8 cellular contexts compared by ENCODE assay signal in genomic region chr16:56682703-56683397, GRCh38. TPM values are rescaled to one million over a fixed set of nuclear protein-coding genes. Genes with fewer than 3 reads are reported as not detected.
DNase-seq lines count a peak whose midpoint lies in the region; ATAC-seq and TF ChIP-seq lines count a peak whose summit lies in the region.

No MANE protein-coding gene starts in this region.

- H3K27me3 Mint-ChIP-seq in progenitor cell of endocrine pancreas = peaks cover 79% of the 10 kb centered on the region

- H3K27ac ChIP-seq in cardiac muscle cell (no peak overlapping the region), SJSA1 (no peak overlapping the region; the same call in 1 of the 2 replicates), esophagus (ENCODE audit: low read depth in 2 of 2, low read length in 1 of 2) (peak overlapping the region; percentile 62 to 71)

- peaks cover 6% of the 10 kb centered on the region for H3K9me3 Mint-ChIP-seq in progenitor cell of endocrine pancreas (ENCODE audit: low read depth)

- H3K4me1 Mint-ChIP-seq in progenitor cell of endocrine pancreas (ENCODE audit: low read depth) = no peaks in the 10 kb centered on the region

- WGBS in esophagus, 2 donors = 21 to 24% methylated on average over 8 of the region's 8 CpGs

- peaks cover 3% of the 10 kb centered on the region for H3K36me3 Mint-ChIP-seq in progenitor cell of endocrine pancreas (ENCODE audit: insufficient read depth)

- peak overlapping the region; percentile 71 for H3K4me3 Mint-ChIP-seq in progenitor cell of endocrine pancreas (ENCODE audit: low read depth)

- TF ChIP-seq CTCF in cardiac muscle cell (IDR thresholded peaks at IDR 0.05; ENCODE audit: low read depth, low read length) = no peak
- TF ChIP-seq CTCF in progenitor cell of endocrine pancreas (IDR thresholded peaks at IDR 0.05; ENCODE audit: unreplicated experiment) = no peak

- peaks cover 3% of the 10 kb centered on the region for H3K4me1 ChIP-seq in cardiac muscle cell (ENCODE audit: low read depth)
- peaks cover 12% of the 10 kb centered on the region for H3K4me1 ChIP-seq in SJSA1 (replicated peaks)
- H3K4me1 ChIP-seq in esophagus (ENCODE audit: control insufficient read depth in 2 of 2, insufficient read depth in 2 of 2, low read length in 1 of 2) = peaks cover 5% of the 10 kb centered on the region in 2 donors

- ATAC-seq in HG03095 (IDR thresholded peaks at IDR 0.05; ENCODE audit: unreplicated experiment) = no peak

- H3K9me3 ChIP-seq in cardiac muscle cell (ENCODE audit: low read depth) (no peaks in the 10 kb centered on the region), SJSA1 (replicated peaks) (0 out of 2 replicates have a peak, but pooled peaks cover 4% of the 10 kb centered on the region), esophagus (ENCODE audit: control insufficient read depth in 2 of 2, insufficient read depth in 1 of 2, low read depth in 1 of 2, low read length in 1 of 2) (no peaks in the 10 kb centered on the region)

- H3K4me3 ChIP-seq in cardiac muscle cell (peak overlapping the region; percentile 27), SJSA1 (peak overlapping the region; percentile 41), esophagus (ENCODE audit: low read depth in 1 of 2, low read length in 2 of 2) (peak overlapping the region; percentile 68 to 70)

- intact Hi-C loops in cardiac septum (cut with DNase I) = loop anchor here (2.0 kb wide), 1 partner anchor 74 kb away; the partner anchor contains the start of gene MT2A

- no peak for TF ChIP-seq POLR2A in erythroblast (IDR thresholded peaks at IDR 0.05; ENCODE audit: low read length)

- no peaks in the 10 kb centered on the region for H3K36me3 ChIP-seq in cardiac muscle cell
- no peaks in the 10 kb centered on the region for H3K36me3 ChIP-seq in SJSA1
- H3K36me3 ChIP-seq in esophagus (ENCODE audit: control insufficient read depth in 2 of 2, insufficient read depth in 2 of 2, low read length in 1 of 2) = no peaks in the 10 kb centered on the region

- DNase-seq in cardiac muscle cell (ENCODE audit: low read depth in 1 of 2, low spot score in 1 of 2) (no peak), cardiac septum (ENCODE audit: low spot score) (no peak), SJSA1 (ENCODE audit: low read depth in 1 of 2, low spot score in 2 of 2) (no peak), progenitor cell of endocrine pancreas (ENCODE audit: low spot score, unreplicated experiment) (no peak), erythroblast (lab: John Stamatoyannopoulos, UW) (no peak), GOT3 (lab: John Stamatoyannopoulos, UW) (no peak)

- no peak overlapping the region for H3K27ac Mint-ChIP-seq in progenitor cell of endocrine pancreas

- H3K27me3 ChIP-seq in cardiac muscle cell = peaks cover 45% of the 10 kb centered on the region
- H3K27me3 ChIP-seq in SJSA1 (replicated peaks) = no peaks in the 10 kb centered on the region
- no peaks in the 10 kb centered on the region for H3K27me3 ChIP-seq in esophagus (ENCODE audit: control insufficient read depth in 1 of 2, insufficient read depth in 2 of 2, low read length in 2 of 2)

RNA-seq across cellular contexts. Expression of gene MT1X, which starts 0.6 kb away (rescaled TPM):
- total RNA-seq in cardiac muscle cell (5.7 and 13.3 TPM in 2 replicates), cardiac septum (24.6 TPM), progenitor cell of endocrine pancreas (6.8 and 6.9 TPM in 2 replicates)
- polyA plus RNA-seq in cardiac muscle cell (9.3 and 11.1 TPM in 2 replicates), esophagus (1,000 to 10,000 TPM; 1,462 to 1,505 TPM)
- 42.4 and 49.3 TPM in 2 replicates for total RNA-seq in SJSA1 (2014; rRNA removed; shearing (Covaris generic))

RNA-seq across cellular contexts. Expression of gene MT1H, which starts 13.2 kb away (rescaled TPM):
- not detected in 2 replicates for total RNA-seq in cardiac muscle cell
- not detected in 2 replicates for polyA plus RNA-seq in cardiac muscle cell
- total RNA-seq in cardiac septum = not detected
- not detected in 2 replicates for total RNA-seq in SJSA1 (2014; rRNA removed; shearing (Covaris generic))
- 10 to 100 TPM; 32.9 to 63.3 TPM for polyA plus RNA-seq in esophagus
- not detected in 2 replicates for total RNA-seq in progenitor cell of endocrine pancreas

RNA-seq across cellular contexts. Expression of gene MT1G, which starts 15.0 kb away (rescaled TPM):
- total RNA-seq in cardiac muscle cell (3.7 TPM in 1 of 2 replicates, not detected in the other), cardiac septum (1.2 TPM), progenitor cell of endocrine pancreas (1.8 and 2.9 TPM in 2 replicates)
- polyA plus RNA-seq in cardiac muscle cell (not detected in 2 replicates), esophagus (100 to 1,000 TPM; 459 to 751 TPM)
- not detected in 2 replicates for total RNA-seq in SJSA1 (2014; rRNA removed; shearing (Covaris generic))

RNA-seq across cellular contexts. Expression of gene MT1F, which starts 25.1 kb away (rescaled TPM):
- not detected in 2 replicates for total RNA-seq in cardiac muscle cell
- polyA plus RNA-seq in cardiac muscle cell = not detected in 2 replicates
- 2.2 TPM for total RNA-seq in cardiac septum
- not detected in 2 replicates for total RNA-seq in SJSA1 (2014; rRNA removed; shearing (Covaris generic))
- polyA plus RNA-seq in esophagus = 10 to 100 TPM; 11.0 to 11.2 TPM
- total RNA-seq in progenitor cell of endocrine pancreas = 6.3 and 7.2 TPM in 2 replicates

RNA-seq across cellular contexts. Expression of gene MT1B, which starts 31.2 kb away (rescaled TPM):
- total RNA-seq in cardiac muscle cell = not detected in 2 replicates
- polyA plus RNA-seq in cardiac muscle cell = not detected in 2 replicates
- total RNA-seq in cardiac septum = not detected
- total RNA-seq in SJSA1 (2014; rRNA removed; shearing (Covaris generic)) = not detected in 2 replicates
- polyA plus RNA-seq in esophagus = under 1 TPM in 1 of 2 donors, not detected in 1; 0.68 TPM
- total RNA-seq in progenitor cell of endocrine pancreas = not detected in 2 replicates

Comparison
In these comparisons a context has a peak if more than half of its experiments do, and no peak if none do; other contexts are left out.
1. H3K27ac ChIP-seq: peak in esophagus (2 of 2); none in cardiac muscle cell (single experiment) and SJSA1 (single experiment).
2. Peak in every context shown above with its lines, with median percentiles within 50 percentile points of each other: H3K4me3 ChIP-seq.